Comparison of ENCODE assay signal across 11 cellular contexts in genomic region chr6:111731404-111732195, GRCh38.
A peak's percentile ranks its signal among the peaks of the same experiment; 100 is the strongest.
DNase-seq lines count a peak whose midpoint lies in the region; ATAC-seq lines count a peak whose summit lies in the region.
"Had no signal": no experiment of that assay in that cellular context is flagged by ENCODE, and none has a peak within 500 bp of the region (broad histone marks: within the 10 kb centered on the region; RNA-seq: fewer than 3 reads in every experiment).

No MANE protein-coding gene starts in this region.

- DNase-seq in activated T-cell treated with anti-CD3 and anti-CD28 coated beads, Interleukin-2, amount 50 U/mL, for 72 hours, result no peak
- DNase-seq in activated T-cell treated with anti-CD3 and anti-CD28 coated beads for 4 hours, result no peak
- peak; percentile 28 for DNase-seq in iris pigment epithelial cell (ENCODE audit: low read depth)
- DNase-seq in substantia nigra (lab: John Stamatoyannopoulos, UW), result peak in 1 of 49 donors; percentile 38
- DNase-seq in NCI-H2227 treated with DMSO at 0.1 percent for 48 hours (lab: John Stamatoyannopoulos, UW), result no peak
- no peak for DNase-seq in SIG-M5 (lab: John Stamatoyannopoulos, UW)
- DNase-seq: cerebellar nuclear complex, NCI-H345, SK-N-SH had no signal

- H3K27ac ChIP-seq in substantia nigra (ENCODE audit: low read depth, low read length, poor library complexity, severe bottlenecking), result peak overlapping the region; percentile 43

- peak in 1 of 2 donors; percentile 35 for ATAC-seq in activated T-cell treated with anti-CD3 and anti-CD28 coated beads, Interleukin-2, amount 50 U/mL, for 72 hours (replicated peaks in 1 of 2)
- ATAC-seq in HG03457 (IDR thresholded peaks at IDR 0.05; ENCODE audit: unreplicated experiment), result no peak

- peaks cover 0 to 2% of the 10 kb centered on the region in 2 donors for H3K9me3 Mint-ChIP-seq in activated T-cell treated with anti-CD3 and anti-CD28 coated beads, Interleukin-2, amount 50 U/mL, for 72 hours
- H3K9me3 Mint-ChIP-seq in activated naive CD8-positive, alpha-beta T cell (ENCODE audit: low read depth), result no peaks in the 10 kb centered on the region

- no peaks in the 10 kb centered on the region for H3K27me3 Mint-ChIP-seq in activated T-cell treated with anti-CD3 and anti-CD28 coated beads, Interleukin-2, amount 50 U/mL, for 72 hours (ENCODE audit: low read depth)
- H3K27me3 Mint-ChIP-seq in activated naive CD8-positive, alpha-beta T cell, result no peaks in the 10 kb centered on the region

- H3K27ac Mint-ChIP-seq in activated T-cell treated with anti-CD3 and anti-CD28 coated beads, Interleukin-2, amount 50 U/mL, for 72 hours, result peak overlapping the region; percentile 69
- H3K27ac Mint-ChIP-seq in activated naive CD8-positive, alpha-beta T cell, result peak overlapping the region; percentile 83

- H3K36me3 Mint-ChIP-seq in activated T-cell treated with anti-CD3 and anti-CD28 coated beads, Interleukin-2, amount 50 U/mL, for 72 hours (ENCODE audit: insufficient read depth in 2 of 2), result peaks cover 31 to 40% of the 10 kb centered on the region in 2 donors
- peaks cover 56% of the 10 kb centered on the region for H3K36me3 Mint-ChIP-seq in activated naive CD8-positive, alpha-beta T cell

- H3K4me1 Mint-ChIP-seq in activated T-cell treated with anti-CD3 and anti-CD28 coated beads, Interleukin-2, amount 50 U/mL, for 72 hours (ENCODE audit: low read depth), result peaks cover 92% of the 10 kb centered on the region
- H3K4me1 Mint-ChIP-seq in activated naive CD8-positive, alpha-beta T cell (ENCODE audit: low read depth), result peaks cover 81% of the 10 kb centered on the region

- H3K4me3 Mint-ChIP-seq in activated T-cell treated with anti-CD3 and anti-CD28 coated beads, Interleukin-2, amount 50 U/mL, for 72 hours, result peak overlapping the region in 1 of 2 donors; percentile 9
- no peak overlapping the region for H3K4me3 Mint-ChIP-seq in activated naive CD8-positive, alpha-beta T cell
